1 cellular context compared by ENCODE assay signal in the genomic region with DNA sequence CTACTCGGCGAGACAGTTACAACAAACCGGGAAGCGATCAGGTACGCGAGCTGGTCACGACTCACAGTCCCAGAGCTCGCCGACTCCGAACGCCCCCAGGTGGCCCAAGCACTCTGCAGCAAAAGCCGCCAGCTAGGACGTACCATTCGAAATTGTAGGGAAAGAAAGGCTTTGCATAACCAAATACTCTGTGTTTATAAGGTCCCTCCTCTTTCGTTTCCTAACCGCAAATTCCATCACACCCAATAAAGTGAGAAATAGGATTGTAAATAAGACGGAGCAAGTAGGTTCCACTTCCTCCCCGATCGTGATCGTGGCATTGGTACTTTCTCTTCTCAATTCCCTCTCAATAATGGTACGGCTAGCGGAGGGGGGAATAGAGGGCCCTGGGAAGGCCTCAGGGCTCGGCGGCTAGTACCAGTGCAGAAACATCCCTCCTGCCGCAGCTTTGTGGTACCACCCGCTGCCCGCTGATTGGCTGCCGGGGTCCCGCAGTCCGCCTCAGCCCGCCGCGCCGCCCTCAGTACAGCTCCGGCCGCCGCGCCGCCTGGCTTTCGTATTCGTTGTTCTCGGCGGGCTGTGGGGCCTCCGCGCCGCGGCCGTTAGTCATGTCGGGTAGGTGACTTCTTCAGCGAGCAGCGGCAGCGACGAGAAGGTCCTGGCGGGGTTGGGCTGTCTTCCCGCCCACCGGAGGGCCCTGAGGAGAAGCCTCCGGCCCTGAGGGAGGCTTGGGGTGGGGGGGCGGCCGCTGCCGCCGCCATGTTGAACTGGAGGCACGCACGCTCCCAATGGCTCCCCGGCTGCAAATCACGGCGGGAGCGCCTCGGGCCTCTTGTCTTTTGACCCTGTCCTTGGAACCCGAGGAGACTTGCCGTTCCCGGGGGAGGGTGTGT.
A peak's percentile ranks its signal among the peaks of the same experiment; 100 is the strongest.
TF ChIP-seq lines count a peak whose summit lies in the region.

Gene TAF15, plus strand, starts transcription at position 523 of the 893 bp plus-strand sequence. Its CDS starts 86 bp downstream, at position 609.

TF ChIP-seq in WTC11, 78 proteins besides CTCF, POLR2A, EP300 and RAD21 (continued from another document and continues in another):
- TF ChIP-seq ZNF532 (CRISPR knock-in tag; IDR thresholded peaks at IDR 0.05; ENCODE audit: borderline replicate concordance) (no peak), TP53 (CRISPR knock-in tag; IDR thresholded peaks at IDR 0.05) (no peak), MXD4 (CRISPR knock-in tag; IDR thresholded peaks at IDR 0.05; ENCODE audit: borderline replicate concordance) (no peak), HMGA2 (CRISPR knock-in tag; IDR thresholded peaks at IDR 0.05) (no peak), ETV6 (CRISPR knock-in tag; IDR thresholded peaks at IDR 0.05) (no peak; the same call in 1 of the 2 replicates), GABPB1 (CRISPR knock-in tag; IDR thresholded peaks at IDR 0.05) (no peak; the same call in none of the 2 replicates), SMAD4 (CRISPR knock-in tag; IDR thresholded peaks at IDR 0.05) (no peak), SP1 (CRISPR knock-in tag; conservative IDR thresholded peaks at IDR 0.05) (peak; percentile 66; the same call in 1 of the 2 replicates), PREB (CRISPR knock-in tag; IDR thresholded peaks at IDR 0.05; ENCODE audit: borderline replicate concordance) (no peak), CDX4 (CRISPR knock-in tag; IDR thresholded peaks at IDR 0.05; ENCODE audit: borderline replicate concordance) (no peak), ZNF263 (CRISPR knock-in tag; IDR thresholded peaks at IDR 0.05; ENCODE audit: low read depth) (no peak), ZNF317 (CRISPR knock-in tag; IDR thresholded peaks at IDR 0.05; ENCODE audit: borderline replicate concordance, low read depth) (0 out of 2 replicates have a peak, but pooled peaks have one; percentile 43), FOXP1 (CRISPR knock-in tag; IDR thresholded peaks at IDR 0.05; ENCODE audit: borderline replicate concordance) (peak; percentile 91), CBFB (CRISPR knock-in tag; IDR thresholded peaks at IDR 0.05; ENCODE audit: low read depth) (no peak), GRHL2 (CRISPR knock-in tag; IDR thresholded peaks at IDR 0.05; ENCODE audit: insufficient replicate concordance, severe bottlenecking) (no peak), NFE2L1 (CRISPR knock-in tag; IDR thresholded peaks at IDR 0.05) (peak; percentile 87; the same call in 1 of the 2 replicates), ZNF219 (CRISPR knock-in tag; IDR thresholded peaks at IDR 0.05; ENCODE audit: borderline replicate concordance) (peak; percentile 37; the same call in 1 of the 2 replicates), KAT7 (CRISPR knock-in tag; IDR thresholded peaks at IDR 0.05; ENCODE audit: borderline replicate concordance) (no peak), NR2C2 (CRISPR knock-in tag; IDR thresholded peaks at IDR 0.05) (no peak), SOX15 (CRISPR knock-in tag; IDR thresholded peaks at IDR 0.05) (no peak), ZNF396 (CRISPR knock-in tag; IDR thresholded peaks at IDR 0.05; ENCODE audit: borderline replicate concordance) (no peak), ELF4 (CRISPR knock-in tag; IDR thresholded peaks at IDR 0.05; ENCODE audit: low read depth) (no peak), ARID4B (CRISPR knock-in tag; IDR thresholded peaks at IDR 0.05; ENCODE audit: borderline replicate concordance) (no peak; the same call in 1 of the 2 replicates), NR3C1 (CRISPR knock-in tag; conservative IDR thresholded peaks at IDR 0.05; ENCODE audit: low read depth) (no peak)
- TF ChIP-seq, protein P1, sequence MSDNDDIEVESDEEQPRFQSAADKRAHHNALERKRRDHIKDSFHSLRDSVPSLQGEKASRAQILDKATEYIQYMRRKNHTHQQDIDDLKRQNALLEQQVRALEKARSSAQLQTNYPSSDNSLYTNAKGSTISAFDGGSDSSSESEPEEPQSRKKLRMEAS (CRISPR knock-in tag; IDR thresholded peaks at IDR 0.05), result peak; percentile 70
- TF ChIP-seq, protein P2, sequence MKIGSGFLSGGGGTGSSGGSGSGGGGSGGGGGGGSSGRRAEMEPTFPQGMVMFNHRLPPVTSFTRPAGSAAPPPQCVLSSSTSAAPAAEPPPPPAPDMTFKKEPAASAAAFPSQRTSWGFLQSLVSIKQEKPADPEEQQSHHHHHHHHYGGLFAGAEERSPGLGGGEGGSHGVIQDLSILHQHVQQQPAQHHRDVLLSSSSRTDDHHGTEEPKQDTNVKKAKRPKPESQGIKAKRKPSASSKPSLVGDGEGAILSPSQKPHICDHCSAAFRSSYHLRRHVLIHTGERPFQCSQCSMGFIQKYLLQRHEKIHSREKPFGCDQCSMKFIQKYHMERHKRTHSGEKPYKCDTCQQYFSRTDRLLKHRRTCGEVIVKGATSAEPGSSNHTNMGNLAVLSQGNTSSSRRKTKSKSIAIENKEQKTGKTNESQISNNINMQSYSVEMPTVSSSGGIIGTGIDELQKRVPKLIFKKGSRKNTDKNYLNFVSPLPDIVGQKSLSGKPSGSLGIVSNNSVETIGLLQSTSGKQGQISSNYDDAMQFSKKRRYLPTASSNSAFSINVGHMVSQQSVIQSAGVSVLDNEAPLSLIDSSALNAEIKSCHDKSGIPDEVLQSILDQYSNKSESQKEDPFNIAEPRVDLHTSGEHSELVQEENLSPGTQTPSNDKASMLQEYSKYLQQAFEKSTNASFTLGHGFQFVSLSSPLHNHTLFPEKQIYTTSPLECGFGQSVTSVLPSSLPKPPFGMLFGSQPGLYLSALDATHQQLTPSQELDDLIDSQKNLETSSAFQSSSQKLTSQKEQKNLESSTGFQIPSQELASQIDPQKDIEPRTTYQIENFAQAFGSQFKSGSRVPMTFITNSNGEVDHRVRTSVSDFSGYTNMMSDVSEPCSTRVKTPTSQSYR (CRISPR knock-in tag; IDR thresholded peaks at IDR 0.05), result no peak
- TF ChIP-seq, protein P3, sequence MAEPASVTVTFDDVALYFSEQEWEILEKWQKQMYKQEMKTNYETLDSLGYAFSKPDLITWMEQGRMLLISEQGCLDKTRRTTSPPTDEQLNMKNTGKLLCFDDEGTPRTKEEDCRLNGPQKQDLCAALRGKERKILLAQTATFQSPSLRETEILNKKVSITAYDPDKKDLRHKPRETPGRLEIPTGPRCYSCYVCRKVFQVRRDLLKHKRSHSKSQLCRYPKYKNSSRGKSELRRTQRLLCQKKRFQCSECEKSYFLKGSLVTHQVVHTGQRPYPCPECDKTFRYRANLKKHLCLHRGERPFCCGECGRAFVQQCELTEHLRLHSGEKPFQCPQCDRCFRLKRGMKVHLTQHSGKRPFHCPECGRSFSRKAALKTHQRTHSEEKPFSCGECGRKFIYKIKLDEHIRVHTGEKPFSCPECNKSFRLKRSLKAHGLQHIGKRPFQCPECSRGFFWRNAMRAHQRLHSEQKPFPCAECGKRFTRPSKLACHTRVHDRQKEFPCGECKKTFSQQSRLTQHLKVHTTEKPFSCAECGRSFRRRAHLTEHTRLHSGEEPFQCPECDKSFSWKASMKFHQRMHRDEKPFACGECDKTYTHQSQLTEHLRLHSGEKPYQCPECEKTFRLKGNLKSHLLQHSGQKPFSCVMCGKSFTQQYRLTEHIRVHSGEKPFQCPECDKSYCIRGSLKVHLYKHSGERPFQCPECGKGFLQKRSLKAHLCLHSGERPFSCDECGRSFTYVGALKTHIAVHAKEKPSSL (CRISPR knock-in tag; conservative IDR thresholded peaks at IDR 0.05), result no peak
- TF ChIP-seq, protein P4, sequence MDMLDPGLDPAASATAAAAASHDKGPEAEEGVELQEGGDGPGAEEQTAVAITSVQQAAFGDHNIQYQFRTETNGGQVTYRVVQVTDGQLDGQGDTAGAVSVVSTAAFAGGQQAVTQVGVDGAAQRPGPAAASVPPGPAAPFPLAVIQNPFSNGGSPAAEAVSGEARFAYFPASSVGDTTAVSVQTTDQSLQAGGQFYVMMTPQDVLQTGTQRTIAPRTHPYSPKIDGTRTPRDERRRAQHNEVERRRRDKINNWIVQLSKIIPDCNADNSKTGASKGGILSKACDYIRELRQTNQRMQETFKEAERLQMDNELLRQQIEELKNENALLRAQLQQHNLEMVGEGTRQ (CRISPR knock-in tag; IDR thresholded peaks at IDR 0.05), result no peak; the same call in 1 of the 2 replicates
- TF ChIP-seq, protein P5, sequence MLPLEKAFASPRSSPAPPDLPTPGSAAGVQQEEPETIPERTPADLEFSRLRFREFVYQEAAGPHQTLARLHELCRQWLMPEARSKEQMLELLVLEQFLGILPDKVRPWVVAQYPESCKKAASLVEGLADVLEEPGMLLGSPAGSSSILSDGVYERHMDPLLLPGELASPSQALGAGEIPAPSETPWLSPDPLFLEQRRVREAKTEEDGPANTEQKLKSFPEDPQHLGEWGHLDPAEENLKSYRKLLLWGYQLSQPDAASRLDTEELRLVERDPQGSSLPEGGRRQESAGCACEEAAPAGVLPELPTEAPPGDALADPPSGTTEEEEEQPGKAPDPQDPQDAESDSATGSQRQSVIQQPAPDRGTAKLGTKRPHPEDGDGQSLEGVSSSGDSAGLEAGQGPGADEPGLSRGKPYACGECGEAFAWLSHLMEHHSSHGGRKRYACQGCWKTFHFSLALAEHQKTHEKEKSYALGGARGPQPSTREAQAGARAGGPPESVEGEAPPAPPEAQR (CRISPR knock-in tag; IDR thresholded peaks at IDR 0.05), result no peak
- TF ChIP-seq, protein P6, sequence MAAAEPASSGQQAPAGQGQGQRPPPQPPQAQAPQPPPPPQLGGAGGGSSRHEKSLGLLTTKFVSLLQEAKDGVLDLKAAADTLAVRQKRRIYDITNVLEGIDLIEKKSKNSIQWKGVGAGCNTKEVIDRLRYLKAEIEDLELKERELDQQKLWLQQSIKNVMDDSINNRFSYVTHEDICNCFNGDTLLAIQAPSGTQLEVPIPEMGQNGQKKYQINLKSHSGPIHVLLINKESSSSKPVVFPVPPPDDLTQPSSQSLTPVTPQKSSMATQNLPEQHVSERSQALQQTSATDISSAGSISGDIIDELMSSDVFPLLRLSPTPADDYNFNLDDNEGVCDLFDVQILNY (CRISPR knock-in tag; IDR thresholded peaks at IDR 0.05), result peak; percentile 64; the same call in 1 of the 2 replicates
